ENCODE assay signal across 8 cellular contexts in the genomic region with DNA sequence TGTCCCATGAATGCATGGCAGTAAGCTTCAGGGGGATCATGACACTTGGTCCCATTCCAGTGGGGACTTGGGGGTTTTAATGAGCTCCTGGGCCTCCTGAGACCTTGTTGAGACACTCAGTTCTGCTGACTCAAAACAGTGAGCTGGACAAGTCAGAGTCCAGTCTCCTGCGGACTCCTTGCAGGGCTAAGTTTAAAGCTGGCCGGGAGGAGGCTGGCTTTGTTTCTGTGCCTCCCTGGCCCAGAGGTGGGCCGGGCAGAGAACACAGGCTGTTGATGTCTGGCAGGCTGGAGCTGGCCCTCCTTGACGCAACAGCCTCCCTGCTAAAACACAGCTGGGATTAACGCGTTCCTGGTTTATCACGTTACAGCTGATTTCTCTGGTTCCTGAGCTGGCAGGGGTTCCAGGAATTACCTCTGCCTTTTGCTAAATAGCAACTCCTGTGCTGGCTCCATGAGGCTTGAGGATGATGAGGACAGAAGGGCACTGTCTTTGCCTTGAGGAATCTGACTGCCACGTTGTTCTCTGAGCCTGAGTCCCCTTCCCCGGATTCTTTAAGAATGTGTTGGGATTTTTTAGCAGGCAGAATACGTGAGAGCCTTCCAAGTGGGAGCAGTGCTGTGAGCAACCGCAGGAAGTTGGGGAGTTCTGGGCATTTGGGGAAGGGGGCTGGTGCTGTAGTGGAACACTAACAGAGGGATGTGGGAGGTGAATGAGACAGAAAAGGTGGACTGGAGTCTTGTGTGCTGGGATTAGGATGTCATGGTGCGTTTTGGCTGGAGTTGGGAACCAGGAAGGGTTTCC. TPM values are rescaled to one million over a fixed set of nuclear protein-coding genes. Genes with fewer than 3 reads are reported as not detected.
DNase-seq lines count a peak whose midpoint lies in the region; ATAC-seq and TF ChIP-seq lines count a peak whose summit lies in the region.

No MANE protein-coding gene starts in this region.

- no peaks in the 10 kb centered on the region for H3K36me3 ChIP-seq in cardiac muscle cell
- H3K36me3 ChIP-seq in breast epithelium: no peaks in the 10 kb centered on the region
- peaks cover 0 to 7% (median 0%) of the 10 kb centered on the region in 4 donors for H3K36me3 ChIP-seq in right lobe of liver
- no peaks in the 10 kb centered on the region for H3K36me3 ChIP-seq in upper lobe of right lung

- DNase-seq in cardiac muscle cell (ENCODE audit: low read depth in 1 of 2, low spot score in 1 of 2): peak; percentile 23 to 86
- no peak for DNase-seq in cardiac septum (ENCODE audit: low spot score)
- DNase-seq in breast epithelium (ENCODE audit: low spot score in 2 of 2): no peak
- peak; percentile 57 to 87 (median 82) for DNase-seq in right lobe of liver
- peak; percentile 40 for DNase-seq in upper lobe of right lung
- no peak for DNase-seq in COR-L47 (lab: John Stamatoyannopoulos, UW)
- no peak for DNase-seq in NCI-H1436 treated with DMSO at 0.1 percent for 48 hours (lab: John Stamatoyannopoulos, UW)

- H3K27ac ChIP-seq in cardiac muscle cell (peak overlapping the region; percentile 16), breast epithelium (peak overlapping the region; percentile 36 to 76), right lobe of liver (peak overlapping the region; percentile 65 to 98 (median 94)), upper lobe of right lung (no peak overlapping the region)

- H3K27me3 ChIP-seq in cardiac muscle cell (no peaks in the 10 kb centered on the region), breast epithelium (no peaks in the 10 kb centered on the region), right lobe of liver (no peaks in the 10 kb centered on the region), upper lobe of right lung (no peaks in the 10 kb centered on the region)

- H3K4me1 ChIP-seq in cardiac muscle cell (ENCODE audit: low read depth) (peaks cover 21% of the 10 kb centered on the region), breast epithelium (peaks cover 0 to 5% of the 10 kb centered on the region in 2 donors), right lobe of liver (peaks cover 0 to 44% (median 5%) of the 10 kb centered on the region in 4 donors), upper lobe of right lung (peaks cover 4% of the 10 kb centered on the region)

- no peak overlapping the region for H3K4me3 ChIP-seq in cardiac muscle cell
- H3K4me3 ChIP-seq in breast epithelium: peak overlapping the region in 2 of 3 donors; percentile 76 to 85
- H3K4me3 ChIP-seq in right lobe of liver: peak overlapping the region; percentile 77 to 99 (median 88)
- no peak overlapping the region for H3K4me3 ChIP-seq in upper lobe of right lung

- H3K9me3 ChIP-seq in cardiac muscle cell (ENCODE audit: low read depth) (no peaks in the 10 kb centered on the region), breast epithelium (no peaks in the 10 kb centered on the region), right lobe of liver (no peaks in the 10 kb centered on the region), upper lobe of right lung (no peaks in the 10 kb centered on the region)

- 23% methylated on average over 10 of the region's 12 CpGs for WGBS in right lobe of liver (ENCODE audit: insufficient coverage, low coverage, low lambda C conversion rate, missing lambda C conversion rate)

- intact Hi-C loops in cardiac septum (cut with DNase I): no loop called here
- intact Hi-C loops in breast epithelium (cut with DNase I; ENCODE audit: low total_unique reads): no loop called here
- intact Hi-C loops in right lobe of liver (cut with DNase I): no loop called here
- intact Hi-C loops in upper lobe of right lung (cut with DNase I): no loop called here

- ATAC-seq in right lobe of liver (peak; percentile 1 to 22 (median 4)), upper lobe of right lung (no peak), HG02938 (IDR thresholded peaks at IDR 0.05; ENCODE audit: unreplicated experiment) (no peak)

- TF ChIP-seq CTCF in cardiac muscle cell (IDR thresholded peaks at IDR 0.05; ENCODE audit: low read depth, low read length): no peak
- no peak for TF ChIP-seq CTCF in breast epithelium (IDR thresholded peaks at IDR 0.05)
- TF ChIP-seq CTCF in right lobe of liver (IDR thresholded peaks at IDR 0.05): no peak
- no peak for TF ChIP-seq CTCF in upper lobe of right lung (IDR thresholded peaks at IDR 0.05)

- TF ChIP-seq POLR2A in breast epithelium (IDR thresholded peaks at IDR 0.05) (no peak), right lobe of liver (IDR thresholded peaks at IDR 0.05) (peak; percentile 57)

RNA-seq across cellular contexts. Expression of gene GPT2, which starts 2.0 kb away (rescaled TPM):
- total RNA-seq in cardiac muscle cell (34.4 and 36.6 TPM in 2 replicates), cardiac septum (7.3 TPM), breast epithelium (10 to 100 TPM; 17.4 to 56.2 (median 21.7) TPM), right lobe of liver (100 to 1,000 TPM in 2 of 6 experiments, 10 to 100 TPM in 4; 30.8 to 163 (median 92.0) TPM), upper lobe of right lung (6.2 TPM)
- polyA plus RNA-seq in cardiac muscle cell: 28.4 and 35.4 TPM in 2 replicates

RNA-seq across cellular contexts. Expression of gene C16orf87, which starts 55.2 kb away (rescaled TPM):
- 26.0 and 41.0 TPM in 2 replicates for total RNA-seq in cardiac muscle cell
- polyA plus RNA-seq in cardiac muscle cell: 45.1 and 66.6 TPM in 2 replicates
- total RNA-seq in cardiac septum: 13.6 TPM
- 1 to 10 TPM; 3.6 to 7.6 (median 5.9) TPM for total RNA-seq in breast epithelium
- total RNA-seq in right lobe of liver: 1 to 10 TPM; 5.5 to 9.8 (median 7.4) TPM
- 8.2 TPM for total RNA-seq in upper lobe of right lung

Comparison
In these comparisons a context has a peak if more than half of its experiments do, and no peak if none do; other contexts are left out.
1. DNase-seq: peak in cardiac muscle cell (2 of 2), right lobe of liver (3 of 3) and upper lobe of right lung (single experiment); none in cardiac septum (single experiment), breast epithelium (0 of 2), COR-L47 (single experiment) and NCI-H1436 treated with DMSO at 0.1 percent for 48 hours (single experiment).
2. H3K4me3 ChIP-seq: peak in breast epithelium (2 of 3) and right lobe of liver (3 of 3); none in cardiac muscle cell (single experiment) and upper lobe of right lung (single experiment).
3. ATAC-seq: peak in right lobe of liver (4 of 4); none in upper lobe of right lung (single experiment) and HG02938 (single experiment).